In genomic region chr14:21415329-21415728, GRCh38 we compare ENCODE assay signal across 22 cellular contexts.
"Had no signal": no experiment of that assay in that cellular context is flagged by ENCODE, and none has a peak within 500 bp of the region (broad histone marks: within the 10 kb centered on the region; RNA-seq: fewer than 3 reads in every experiment).

No MANE protein-coding gene starts in this region.

- H3K9me3 Mint-ChIP-seq: nephron had no signal

- H3K4me1 ChIP-seq: left ventricle myocardium inferior, pancreas, stomach, transverse colon had no signal

- ATAC-seq: left cardiac atrium, pancreas, right cardiac atrium had no signal

- H3K4me3 ChIP-seq: hepatocyte, left ventricle myocardium inferior, lung, pancreas, stomach, thoracic aorta, transverse colon had no signal

- H3K27ac Mint-ChIP-seq: nephron, progenitor cell of endocrine pancreas had no signal

- H3K27me3 Mint-ChIP-seq: progenitor cell of endocrine pancreas had no signal

- H3K27ac ChIP-seq: hepatocyte, left ventricle myocardium inferior, pancreas, stomach, thoracic aorta, transverse colon had no signal

- DNase-seq: effector CD8-positive, alpha-beta T cell; foreskin melanocyte; head of caudate nucleus; kidney; left cardiac atrium; left ventricle myocardium inferior; mesenchymal stem cell; midbrain; occipital lobe; pancreas; right cardiac atrium; small intestine; stimulated activated CD4-positive, alpha-beta T cell treated with anti-CD3 and anti-CD28 coated beads, Interleukin-12 subunit alpha, Interleukin-12 subunit beta, amount 100 ng/mL, for 4 hours; stimulated activated naive CD4-positive, alpha-beta T cell; stomach; substantia nigra; transverse colon had no signal

- H3K4me1 Mint-ChIP-seq: nephron had no signal

- H3K9me3 ChIP-seq: left ventricle myocardium inferior, pancreas, stomach, thoracic aorta, transverse colon had no signal

- H3K4me3 Mint-ChIP-seq: nephron had no signal
